In genomic region chr3:117927831-117928230, GRCh38 we compare ENCODE assay signal across 22 cellular contexts.
"Had no signal": no experiment of that assay in that cellular context is flagged by ENCODE, and none has a peak within 500 bp of the region (broad histone marks: within the 10 kb centered on the region; RNA-seq: fewer than 3 reads in every experiment).

No MANE protein-coding gene starts in this region.

- H3K36me3 Mint-ChIP-seq: mesothelial cell of epicardium, neural progenitor cell had no signal

- H3K9ac ChIP-seq: neural progenitor cell had no signal

- H3K4me1 ChIP-seq: breast epithelium, gastroesophageal sphincter, heart right ventricle, prostate gland, tibial artery had no signal

- H3K9me3 Mint-ChIP-seq: activated T-cell treated with anti-CD3 and anti-CD28 coated beads, Interleukin-2, amount 50 U/mL, for 4 hours; mesothelial cell of epicardium; neural progenitor cell had no signal

- H3K27ac ChIP-seq: breast epithelium, coronary artery, gastroesophageal sphincter, heart right ventricle, neural progenitor cell, prostate gland, tibial artery, VCaP had no signal

- H3K4me3 ChIP-seq: breast epithelium, coronary artery, gastroesophageal sphincter, heart right ventricle, lung, neural progenitor cell, prostate gland, tibial artery had no signal

- ATAC-seq: activated T-cell treated with anti-CD3 and anti-CD28 coated beads, Interleukin-2, amount 50 U/mL, for 4 hours; gastroesophageal sphincter; heart right ventricle; right cardiac atrium; stimulated activated naive CD8-positive, alpha-beta T cell treated with anti-CD3 and anti-CD28 coated beads, Interleukin-15, Interleukin-2, amounts not matched to agents 100 U/mL and 50 U/mL, for 24 hours had no signal

- H3K4me1 Mint-ChIP-seq: neural progenitor cell had no signal

- DNase-seq: activated CD4-positive, alpha-beta T cell treated with anti-CD3 and anti-CD28 coated beads, Interleukin-2, amount 50 U/mL, for 1 hour; activated CD4-positive, CD25-positive, alpha-beta regulatory T cell treated with anti-CD3 and anti-CD28 coated beads, Interleukin-2, amount 50 U/mL, for 72 hours; activated CD8-positive, alpha-beta memory T cell treated with anti-CD3 and anti-CD28 coated beads, Interleukin-2, amount 50 U/mL, for 4 hours; activated naive CD4-positive, alpha-beta T cell treated with anti-CD3 and anti-CD28 coated beads for 36 hours; activated T-cell treated with anti-CD3 and anti-CD28 coated beads, Interleukin-2, amount 50 U/mL, for 4 hours; anterior cingulate cortex; heart right ventricle; right cardiac atrium; stimulated activated CD4-positive, alpha-beta T cell treated with anti-CD3 and anti-CD28 coated beads, Interleukin-2, amount 100 ng/mL, for 24 hours; stimulated activated naive CD8-positive, alpha-beta T cell treated with anti-CD3 and anti-CD28 coated beads, Interleukin-15, Interleukin-2, amounts not matched to agents 100 U/mL and 50 U/mL, for 24 hours; substantia nigra; T-helper 2 cell; tibial artery had no signal

- H3K4me3 Mint-ChIP-seq: activated naive CD4-positive, alpha-beta T cell treated with anti-CD3 and anti-CD28 coated beads for 36 hours; activated T-cell treated with anti-CD3 and anti-CD28 coated beads, Interleukin-2, amount 50 U/mL, for 4 hours; mesothelial cell of epicardium; neural progenitor cell had no signal

- H3K36me3 ChIP-seq: breast epithelium, gastroesophageal sphincter, heart right ventricle, neural progenitor cell, prostate gland, tibial artery had no signal

- FAIRE-seq: urothelium cell line had no signal

- H3K4me2 ChIP-seq: neural progenitor cell had no signal

- H3K27ac Mint-ChIP-seq: activated naive CD4-positive, alpha-beta T cell treated with anti-CD3 and anti-CD28 coated beads for 36 hours; mesothelial cell of epicardium; neural progenitor cell had no signal

- H3K9me3 ChIP-seq: breast epithelium, gastroesophageal sphincter, heart right ventricle, prostate gland, tibial artery had no signal

- H3K27me3 ChIP-seq: breast epithelium, gastroesophageal sphincter, heart right ventricle, neural progenitor cell, tibial artery had no signal

- H2AFZ ChIP-seq: neural progenitor cell had no signal
